In genomic region chr10:78549536-78549935, GRCh38 we compare ENCODE assay signal across 19 cellular contexts.
DNase-seq lines count a peak whose midpoint lies in the region; ATAC-seq and TF ChIP-seq lines count a peak whose summit lies in the region.
"Had no signal": no experiment of that assay in that cellular context is flagged by ENCODE, and none has a peak within 500 bp of the region (broad histone marks: within the 10 kb centered on the region; RNA-seq: fewer than 3 reads in every experiment).

No MANE protein-coding gene starts in this region.

- no peak for TF ChIP-seq POLR2A in uterus (IDR thresholded peaks at IDR 0.05)

- BruUV-seq in OCI-LY7 (replicated peaks; lab: Mats Ljungman, UMichigan) = no TSS peak

- TF ChIP-seq CTCF in OCI-LY7 (conservative IDR thresholded peaks at IDR 0.05; ENCODE audit: low read length) = no peak
- TF ChIP-seq CTCF in uterus (IDR thresholded peaks at IDR 0.05) = no peak

- H3K9me3 ChIP-seq in OCI-LY7 (ENCODE audit: low read length) = no peaks in the 10 kb centered on the region; the same call in 1 of the 2 replicates
- no peaks in the 10 kb centered on the region for H3K9me3 ChIP-seq in uterus
- H3K9me3 ChIP-seq: A549, gastrocnemius medialis, upper lobe of left lung had no signal

- H4K20me1 ChIP-seq in OCI-LY7 (ENCODE audit: insufficient read depth, low read length) = no peaks in the 10 kb centered on the region

- H3K4me1 ChIP-seq in OCI-LY7 (ENCODE audit: insufficient read depth, low read length, poor library complexity, severe bottlenecking) (peaks cover 21% of the 10 kb centered on the region), uterus (peaks cover 11 to 12% of the 10 kb centered on the region in 2 donors)
- H3K4me1 ChIP-seq: A549 had no signal

- intact Hi-C loops in OCI-LY7 (cut with micrococcal nuclease; ENCODE audit: unreplicated experiment) = no loop called here
- intact Hi-C loops in uterus (cut with DNase I; ENCODE audit: low total_unique reads) = no loop called here

- CTCF ChIA-PET in OCI-LY7 (lab: Charles Lee; ENCODE audit: unreplicated experiment) = no interaction called here

- H3K4me1 Mint-ChIP-seq in stimulated activated effector memory CD8-positive, alpha-beta T cell treated with anti-CD3 and anti-CD28 coated beads, Interleukin-12 subunit alpha, Interleukin-12 subunit beta, amount 100 ng/mL, for 72 hours = no peaks in the 10 kb centered on the region

- H3K4me3 Mint-ChIP-seq in stimulated activated effector memory CD8-positive, alpha-beta T cell treated with anti-CD3 and anti-CD28 coated beads, Interleukin-12 subunit alpha, Interleukin-12 subunit beta, amount 100 ng/mL, for 72 hours = no peak overlapping the region
- H3K4me3 Mint-ChIP-seq: activated CD4-positive, alpha-beta memory T cell treated with anti-CD3 and anti-CD28 coated beads for 36 hours; activated naive CD4-positive, alpha-beta T cell treated with anti-CD3 and anti-CD28 coated beads for 36 hours; naive thymus-derived CD8-positive, alpha-beta T cell had no signal

- POLR2A ChIA-PET in OCI-LY7 (lab: Charles Lee) = no interaction called here

- no peaks in the 10 kb centered on the region for H3K9me3 Mint-ChIP-seq in stimulated activated effector memory CD8-positive, alpha-beta T cell treated with anti-CD3 and anti-CD28 coated beads, Interleukin-12 subunit alpha, Interleukin-12 subunit beta, amount 100 ng/mL, for 72 hours
- H3K9me3 Mint-ChIP-seq: activated CD4-positive, alpha-beta memory T cell treated with anti-CD3 and anti-CD28 coated beads for 36 hours; activated naive CD4-positive, alpha-beta T cell treated with anti-CD3 and anti-CD28 coated beads for 36 hours had no signal

- H3K27ac ChIP-seq in OCI-LY7 (ENCODE audit: low read depth, low read length, poor library complexity, severe bottlenecking) (no peak overlapping the region), uterus (peak overlapping the region; percentile 28 to 86)
- H3K27ac ChIP-seq: A549, gastrocnemius medialis, upper lobe of left lung had no signal

- 0 out of 2 replicates have a peak overlapping the region, but pooled peaks have one; percentile 24 for H2AFZ ChIP-seq in OCI-LY7 (ENCODE audit: low read length)

- H3K4me2 ChIP-seq in OCI-LY7 (ENCODE audit: low read length) = no peak overlapping the region
- H3K4me2 ChIP-seq: A549 had no signal

- no peaks in the 10 kb centered on the region for H3K36me3 Mint-ChIP-seq in stimulated activated effector memory CD8-positive, alpha-beta T cell treated with anti-CD3 and anti-CD28 coated beads, Interleukin-12 subunit alpha, Interleukin-12 subunit beta, amount 100 ng/mL, for 72 hours
- H3K36me3 Mint-ChIP-seq: activated CD4-positive, alpha-beta memory T cell treated with anti-CD3 and anti-CD28 coated beads for 36 hours; naive thymus-derived CD8-positive, alpha-beta T cell had no signal

- DNase-seq in NCI-H345 (lab: John Stamatoyannopoulos, UW) (peak; percentile 53), NCI-H345 treated with DMSO at 0.1 percent for 48 hours (lab: John Stamatoyannopoulos, UW; ENCODE audit: unreplicated experiment) (no peak), NCI-H2081 treated with DMSO at 0.1 percent for 48 hours (lab: John Stamatoyannopoulos, UW) (peak; percentile 13), OCI-LY7 (ENCODE audit: low spot score) (no peak), uterus (no peak), HT-29 (ENCODE audit: low spot score) (no peak), UCSD-AML1 (lab: John Stamatoyannopoulos, UW; ENCODE audit: unreplicated experiment) (no peak)
- DNase-seq in stimulated activated effector memory CD8-positive, alpha-beta T cell treated with anti-CD3 and anti-CD28 coated beads, Interleukin-12 subunit alpha, Interleukin-12 subunit beta, amount 100 ng/mL, for 72 hours (ENCODE audit: low spot score in 2 of 2) = no peak
- DNase-seq: activated CD4-positive, alpha-beta memory T cell treated with anti-CD3 and anti-CD28 coated beads for 36 hours; activated naive CD4-positive, alpha-beta T cell treated with anti-CD3 and anti-CD28 coated beads for 36 hours; activated T-cell treated with anti-CD3 and anti-CD28 coated beads, Interleukin-2, amount 50 U/mL, for 1 hour; gastrocnemius medialis; mesendoderm; naive thymus-derived CD8-positive, alpha-beta T cell; NCI-H2227 treated with DMSO at 0.1 percent for 48 hours; stimulated activated CD4-positive, alpha-beta T cell treated with anti-CD3 and anti-CD28 coated beads, Interleukin-4, amount 100 ng/mL, for 1 hour; upper lobe of left lung had no signal

- H3K9me2 ChIP-seq in OCI-LY7 (ENCODE audit: insufficient read depth, low read length) = no peaks in the 10 kb centered on the region

- H3K27ac Mint-ChIP-seq in stimulated activated effector memory CD8-positive, alpha-beta T cell treated with anti-CD3 and anti-CD28 coated beads, Interleukin-12 subunit alpha, Interleukin-12 subunit beta, amount 100 ng/mL, for 72 hours = no peak overlapping the region
- H3K27ac Mint-ChIP-seq: activated CD4-positive, alpha-beta memory T cell treated with anti-CD3 and anti-CD28 coated beads for 36 hours; activated naive CD4-positive, alpha-beta T cell treated with anti-CD3 and anti-CD28 coated beads for 36 hours; naive thymus-derived CD8-positive, alpha-beta T cell had no signal

- ATAC-seq in stimulated activated effector memory CD8-positive, alpha-beta T cell treated with anti-CD3 and anti-CD28 coated beads, Interleukin-12 subunit alpha, Interleukin-12 subunit beta, amount 100 ng/mL, for 72 hours = no peak
- ATAC-seq: A549; naive thymus-derived CD8-positive, alpha-beta T cell had no signal

- no peaks in the 10 kb centered on the region for H3K27me3 ChIP-seq in uterus
- H3K27me3 ChIP-seq: gastrocnemius medialis, upper lobe of left lung had no signal

- H3K36me3 ChIP-seq in OCI-LY7 (ENCODE audit: insufficient read depth, low read length) = no peaks in the 10 kb centered on the region
- H3K36me3 ChIP-seq in uterus = no peaks in the 10 kb centered on the region
- H3K36me3 ChIP-seq: gastrocnemius medialis, upper lobe of left lung had no signal

- no peaks in the 10 kb centered on the region for H3K79me2 ChIP-seq in OCI-LY7 (ENCODE audit: insufficient read depth, low read depth, low read length)

- H3K4me3 ChIP-seq in OCI-LY7 (ENCODE audit: low read depth, low read length, poor library complexity, severe bottlenecking) = no peak overlapping the region
- H3K4me3 ChIP-seq in uterus = no peak overlapping the region
- H3K4me3 ChIP-seq: A549, gastrocnemius medialis, skin epidermis, upper lobe of left lung had no signal

Comparison
In these comparisons a context has a peak if more than half of its experiments do, and no peak if none do; other contexts are left out.
1. DNase-seq: peak in NCI-H345 (single experiment) and NCI-H2081 treated with DMSO at 0.1 percent for 48 hours (single experiment); none in NCI-H345 treated with DMSO at 0.1 percent for 48 hours (single experiment), OCI-LY7 (single experiment), uterus (0 of 2), HT-29 (single experiment), stimulated activated effector memory CD8-positive, alpha-beta T cell treated with anti-CD3 and anti-CD28 coated beads, Interleukin-12 subunit alpha, Interleukin-12 subunit beta, amount 100 ng/mL, for 72 hours (0 of 2) and UCSD-AML1 (single experiment).